ENCODE assay signal across 8 cellular contexts in the genomic region with DNA sequence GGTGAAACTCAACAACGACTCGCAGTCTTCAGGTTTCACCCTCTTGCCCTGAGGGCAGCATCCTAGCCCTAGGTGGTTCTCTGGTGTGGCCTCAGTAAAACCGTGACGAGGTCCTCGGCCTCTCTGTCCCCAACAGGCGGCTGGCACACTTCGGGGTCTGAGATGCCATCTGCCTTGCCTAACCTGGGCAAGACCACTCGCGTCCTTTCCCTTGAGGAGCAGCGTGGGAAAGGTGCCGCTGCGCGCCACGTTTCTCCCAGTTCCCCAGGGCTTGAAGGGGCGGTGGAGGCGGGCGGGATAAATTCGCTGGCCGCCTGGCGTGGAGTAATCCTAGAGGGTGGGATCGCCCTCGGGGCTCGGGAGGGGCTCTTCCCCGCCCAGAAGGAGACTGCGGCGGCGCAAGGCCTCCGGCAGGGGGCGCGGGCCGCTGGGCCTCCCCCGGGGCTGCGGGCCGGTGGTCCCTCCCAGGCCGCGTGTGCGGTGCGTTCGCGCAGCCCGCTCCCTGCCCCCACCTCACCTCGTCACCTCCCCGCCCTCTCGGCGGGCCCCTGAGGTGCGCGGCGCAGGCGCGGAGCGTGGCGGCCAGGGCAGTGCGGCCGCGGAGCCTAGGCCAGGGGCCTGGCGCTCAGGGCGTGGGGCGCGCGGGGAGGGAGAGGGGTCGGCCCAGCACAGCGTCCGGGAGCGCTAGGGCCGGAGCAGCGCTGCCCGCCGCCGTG. TPM values are rescaled to one million over a fixed set of nuclear protein-coding genes. Genes with fewer than 3 reads are reported as not detected.
DNase-seq lines count a peak whose midpoint lies in the region; ATAC-seq and TF ChIP-seq lines count a peak whose summit lies in the region.

A gene with protein sequence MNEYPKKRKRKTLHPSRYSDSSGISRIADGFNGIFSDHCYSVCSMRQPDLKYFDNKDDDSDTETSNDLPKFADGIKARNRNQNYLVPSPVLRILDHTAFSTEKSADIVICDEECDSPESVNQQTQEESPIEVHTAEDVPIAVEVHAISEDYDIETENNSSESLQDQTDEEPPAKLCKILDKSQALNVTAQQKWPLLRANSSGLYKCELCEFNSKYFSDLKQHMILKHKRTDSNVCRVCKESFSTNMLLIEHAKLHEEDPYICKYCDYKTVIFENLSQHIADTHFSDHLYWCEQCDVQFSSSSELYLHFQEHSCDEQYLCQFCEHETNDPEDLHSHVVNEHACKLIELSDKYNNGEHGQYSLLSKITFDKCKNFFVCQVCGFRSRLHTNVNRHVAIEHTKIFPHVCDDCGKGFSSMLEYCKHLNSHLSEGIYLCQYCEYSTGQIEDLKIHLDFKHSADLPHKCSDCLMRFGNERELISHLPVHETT (plus strand): TSS at position 551 of the 716 bp plus-strand sequence. CDS start 5,263 bp downstream, outside the sequence.

- DNase-seq in NCI-H1092 (lab: John Stamatoyannopoulos, UW), result peak; percentile 87
- peak; percentile 55 to 88 for DNase-seq in SW 1271 (lab: John Stamatoyannopoulos, UW)
- peak; percentile 84 for DNase-seq in activated naive CD8-positive, alpha-beta T cell treated with anti-CD3 and anti-CD28 coated beads, Interleukin-2, amount 50 U/mL, for 16 hours (ENCODE audit: low read depth, low spot score)
- peak; percentile 88 for DNase-seq in cardiac septum (ENCODE audit: low spot score)
- DNase-seq in posterior vena cava (ENCODE audit: low spot score), result peak; percentile 94
- peak; percentile 82 to 95 for DNase-seq in upper lobe of left lung

- H3K4me3 ChIP-seq in upper lobe of left lung, result peak within 1 kb of the TSS; percentile 63 to 93 (median 84)

- H3K9me3 ChIP-seq in upper lobe of left lung, result no peaks in the 10 kb centered on the region

- TF ChIP-seq EP300 in upper lobe of left lung (IDR thresholded peaks at IDR 0.05), result no peak

- intact Hi-C loops in cardiac septum (cut with DNase I) (loop anchor here (1.0 to 2.0 kb wide), 2 partner anchors 24 to 174 kb away; a partner anchor contains a TSS), posterior vena cava (cut with DNase I) (loop anchor here (5.0 to 10.0 kb wide), 2 partner anchors 175 to 242 kb away; a partner anchor contains a TSS)

- H3K36me3 ChIP-seq in upper lobe of left lung, result peaks cover 0 to 7% (median 0%) of the 10 kb centered on the region in 4 donors

- H3K27ac ChIP-seq in upper lobe of left lung, result peak within 1 kb of the TSS; percentile 87 to 98 (median 94)

- H3K27me3 ChIP-seq in upper lobe of left lung, result no peaks in the 10 kb centered on the region

- peak; percentile 67 for TF ChIP-seq CTCF in GM12873 (IDR thresholded peaks at IDR 0.05; ENCODE audit: insufficient read depth, low read depth, low read length, missing control alignments)
- peak; percentile 91 to 97 (median 94) for TF ChIP-seq CTCF in upper lobe of left lung (IDR thresholded peaks at IDR 0.05)

- ATAC-seq in HG02610 (IDR thresholded peaks at IDR 0.05; ENCODE audit: unreplicated experiment) (peak; percentile 77), upper lobe of left lung (ENCODE audit: low FRiP score in 2 of 2) (peak; percentile 94 to 95)

- peak in 3 of 4 donors; percentile 41 to 85 (median 82) for TF ChIP-seq POLR2A in upper lobe of left lung (IDR thresholded peaks at IDR 0.05)

- WGBS in upper lobe of left lung, 2 donors, result 0% methylated on average over 9 to 20 of the region's 69 CpGs

- H3K4me1 ChIP-seq in upper lobe of left lung, result peaks cover 13 to 32% (median 20%) of the 10 kb centered on the region in 4 donors

RNA-seq across cellular contexts. Expression of the gene that starts here (rescaled TPM):
- total RNA-seq in cardiac septum (25.5 TPM), posterior vena cava (10 to 100 TPM; 31.6 to 40.9 TPM), upper lobe of left lung (10 to 100 TPM; 12.0 to 57.3 (median 23.7) TPM)

Comparison
In these comparisons a context has a peak if more than half of its experiments do, and no peak if none do; other contexts are left out.
1. Peak in every context shown above with its lines: DNase-seq, ATAC-seq, H3K4me3 ChIP-seq and H3K27ac ChIP-seq.